ENCODE assay signal across 8 cellular contexts in genomic region chrX:68599256-68600152, GRCh38. TPM values are rescaled to one million over a fixed set of nuclear protein-coding genes. Genes with fewer than 3 reads are reported as not detected.
DNase-seq lines count a peak whose midpoint lies in the region; ATAC-seq and TF ChIP-seq lines count a peak whose summit lies in the region.

No MANE protein-coding gene starts in this region.

- DNase-seq in Caco-2 (no peak), HT1080 (ENCODE audit: low read depth) (peak; percentile 11), brain microvascular endothelial cell (peak; percentile 22), mucosa of descending colon (peak in 1 of 3 donors; percentile 7), mesenteric fat pad (ENCODE audit: low spot score) (no peak)
- no peak for DNase-seq in activated CD8-positive, alpha-beta memory T cell treated with anti-CD3 and anti-CD28 coated beads, Interleukin-2, amount 10 ng/mL, durations not matched to agents 7 days and 5 days
- no peak for DNase-seq in CD4-positive, alpha-beta memory T cell

- H3K4me3 ChIP-seq in Caco-2 (ENCODE audit: low read depth, low read length) (no peak overlapping the region), brain microvascular endothelial cell (ENCODE audit: low read depth, low read length) (no peak overlapping the region), mucosa of descending colon (no peak overlapping the region)
- no peak overlapping the region for H3K4me3 ChIP-seq in CD4-positive, alpha-beta memory T cell (ENCODE audit: low read length in 2 of 2)

- H3K4me3 Mint-ChIP-seq in Caco-2 (ENCODE audit: unreplicated experiment) = no peak overlapping the region
- H3K4me3 Mint-ChIP-seq in activated CD8-positive, alpha-beta memory T cell treated with anti-CD3 and anti-CD28 coated beads, Interleukin-2, amount 10 ng/mL, durations not matched to agents 7 days and 5 days = no peak overlapping the region
- H3K4me3 Mint-ChIP-seq in stimulated activated memory B cell treated with anti-CD40 and anti-IgM and Interleukin-4, amounts not matched to agents 10 μg/mL and 1 μg/mL and 100 μg/mL, for 72 hours = no peak overlapping the region
- H3K4me3 Mint-ChIP-seq in CD4-positive, alpha-beta memory T cell = no peak overlapping the region

- H3K27me3 Mint-ChIP-seq in Caco-2 (ENCODE audit: insufficient read depth, unreplicated experiment) = no peaks in the 10 kb centered on the region
- no peaks in the 10 kb centered on the region for H3K27me3 Mint-ChIP-seq in activated CD8-positive, alpha-beta memory T cell treated with anti-CD3 and anti-CD28 coated beads, Interleukin-2, amount 10 ng/mL, durations not matched to agents 7 days and 5 days
- H3K27me3 Mint-ChIP-seq in stimulated activated memory B cell treated with anti-CD40 and anti-IgM and Interleukin-4, amounts not matched to agents 10 μg/mL and 1 μg/mL and 100 μg/mL, for 72 hours = no peaks in the 10 kb centered on the region
- H3K27me3 Mint-ChIP-seq in CD4-positive, alpha-beta memory T cell = no peaks in the 10 kb centered on the region

- intact Hi-C loops in Caco-2 (cut with micrococcal nuclease; ENCODE audit: unreplicated experiment) (no loop called here), mucosa of descending colon (cut with DNase I, micrococcal nuclease) (no loop called here)
- intact Hi-C loops in CD4-positive, alpha-beta memory T cell (cut with micrococcal nuclease) = no loop called here

- no peak overlapping the region for H3K27ac ChIP-seq in brain microvascular endothelial cell
- H3K27ac ChIP-seq in CD4-positive, alpha-beta memory T cell (ENCODE audit: low read depth, low read length) = no peak overlapping the region

- TF ChIP-seq CTCF in Caco-2 (IDR thresholded peaks at IDR 0.05; ENCODE audit: insufficient read depth in 1 of 2, low read depth in 1 of 2, low read length in 1 of 2, severe bottlenecking in 1 of 2, unreplicated experiment in 1 of 2) (peak; percentile 27 to 37), brain microvascular endothelial cell (IDR thresholded peaks at IDR 0.05; ENCODE audit: low read depth, low read length, missing control alignments) (peak; percentile 74), mucosa of descending colon (IDR thresholded peaks at IDR 0.05) (peak; percentile 11)

- no peaks in the 10 kb centered on the region for H3K36me3 ChIP-seq in Caco-2 (ENCODE audit: control insufficient read depth, insufficient read depth, low read length)
- no peaks in the 10 kb centered on the region for H3K36me3 ChIP-seq in brain microvascular endothelial cell (replicated peaks)
- no peaks in the 10 kb centered on the region for H3K36me3 ChIP-seq in mucosa of descending colon (ENCODE audit: low read depth)
- no peaks in the 10 kb centered on the region for H3K36me3 ChIP-seq in CD4-positive, alpha-beta memory T cell (ENCODE audit: insufficient read depth, low read length)

- POLR2A ChIA-PET in Caco-2 (lab: Charles Lee) = no interaction called here
- POLR2A ChIA-PET in CD4-positive, alpha-beta memory T cell (lab: Charles Lee; ENCODE audit: partially characterized antibody) = no interaction called here

- H3K4me1 ChIP-seq in Caco-2 = no peaks in the 10 kb centered on the region
- no peaks in the 10 kb centered on the region for H3K4me1 ChIP-seq in mucosa of descending colon (ENCODE audit: low read depth)
- no peaks in the 10 kb centered on the region for H3K4me1 ChIP-seq in CD4-positive, alpha-beta memory T cell (ENCODE audit: insufficient read depth, low read length)

- H3K27me3 ChIP-seq in Caco-2 (replicated peaks; ENCODE audit: control insufficient read depth, insufficient read depth, low read length) = no peaks in the 10 kb centered on the region
- no peaks in the 10 kb centered on the region for H3K27me3 ChIP-seq in brain microvascular endothelial cell (replicated peaks)
- no peaks in the 10 kb centered on the region for H3K27me3 ChIP-seq in CD4-positive, alpha-beta memory T cell (ENCODE audit: insufficient read depth, low read length)

- BruUV-seq in Caco-2 (replicated peaks; lab: Mats Ljungman, UMichigan) = no TSS peak

- no peaks in the 10 kb centered on the region for H3K36me3 Mint-ChIP-seq in Caco-2 (ENCODE audit: insufficient read depth, unreplicated experiment)
- no peaks in the 10 kb centered on the region for H3K36me3 Mint-ChIP-seq in activated CD8-positive, alpha-beta memory T cell treated with anti-CD3 and anti-CD28 coated beads, Interleukin-2, amount 10 ng/mL, durations not matched to agents 7 days and 5 days
- no peaks in the 10 kb centered on the region for H3K36me3 Mint-ChIP-seq in stimulated activated memory B cell treated with anti-CD40 and anti-IgM and Interleukin-4, amounts not matched to agents 10 μg/mL and 1 μg/mL and 100 μg/mL, for 72 hours
- H3K36me3 Mint-ChIP-seq in CD4-positive, alpha-beta memory T cell = peaks cover 0 to 2% of the 10 kb centered on the region in 2 donors

- CTCF ChIA-PET in Caco-2 (lab: Charles Lee) = interaction anchor here (0.7 kb wide), 1 partner anchor 48 kb away, joined by 4 read pairs; the partner anchor contains the start of gene STARD8
- CTCF ChIA-PET in activated CD8-positive, alpha-beta memory T cell treated with anti-CD3 and anti-CD28 coated beads, Interleukin-2, amount 10 ng/mL, durations not matched to agents 7 days and 5 days (lab: Charles Lee) = interaction anchor here (0.6 kb wide), 1 partner anchor 621 kb away, joined by 3 read pairs; no protein-coding TSS in a partner anchor
- CTCF ChIA-PET in CD4-positive, alpha-beta memory T cell (lab: Charles Lee; ENCODE audit: partially characterized antibody) = no interaction called here

- H3K27ac Mint-ChIP-seq in Caco-2 (ENCODE audit: unreplicated experiment) = no peak overlapping the region
- H3K27ac Mint-ChIP-seq in activated CD8-positive, alpha-beta memory T cell treated with anti-CD3 and anti-CD28 coated beads, Interleukin-2, amount 10 ng/mL, durations not matched to agents 7 days and 5 days = no peak overlapping the region
- no peak overlapping the region for H3K27ac Mint-ChIP-seq in stimulated activated memory B cell treated with anti-CD40 and anti-IgM and Interleukin-4, amounts not matched to agents 10 μg/mL and 1 μg/mL and 100 μg/mL, for 72 hours
- H3K27ac Mint-ChIP-seq in CD4-positive, alpha-beta memory T cell = no peak overlapping the region

- H3K9me3 ChIP-seq in Caco-2 (no peaks in the 10 kb centered on the region), mucosa of descending colon (peaks cover 4% of the 10 kb centered on the region)
- H3K9me3 ChIP-seq in CD4-positive, alpha-beta memory T cell (ENCODE audit: control insufficient read depth in 1 of 2, low read length in 2 of 2) = no peaks in the 10 kb centered on the region

- H3K9me3 Mint-ChIP-seq in Caco-2 (ENCODE audit: unreplicated experiment) = peaks cover 4% of the 10 kb centered on the region
- H3K9me3 Mint-ChIP-seq in activated CD8-positive, alpha-beta memory T cell treated with anti-CD3 and anti-CD28 coated beads, Interleukin-2, amount 10 ng/mL, durations not matched to agents 7 days and 5 days (ENCODE audit: low read depth) = no peaks in the 10 kb centered on the region
- peaks cover 14% of the 10 kb centered on the region for H3K9me3 Mint-ChIP-seq in stimulated activated memory B cell treated with anti-CD40 and anti-IgM and Interleukin-4, amounts not matched to agents 10 μg/mL and 1 μg/mL and 100 μg/mL, for 72 hours
- H3K9me3 Mint-ChIP-seq in CD4-positive, alpha-beta memory T cell = peaks cover 0 to 60% (median 39%) of the 10 kb centered on the region in 8 donors

- in situ Hi-C loops in brain microvascular endothelial cell (cut with HindIII; ENCODE audit: low pct_ligation_motif_present, low sequenced_read_pairs) = no loop called here

- ATAC-seq in mucosa of descending colon = no peak
- ATAC-seq in activated CD8-positive, alpha-beta memory T cell treated with anti-CD3 and anti-CD28 coated beads, Interleukin-2, amount 10 ng/mL, durations not matched to agents 7 days and 5 days = no peak
- no peak for ATAC-seq in stimulated activated memory B cell treated with anti-CD40 and anti-IgM and Interleukin-4, amounts not matched to agents 10 μg/mL and 1 μg/mL and 100 μg/mL, for 72 hours

- no peaks in the 10 kb centered on the region for H3K4me1 Mint-ChIP-seq in Caco-2 (ENCODE audit: low read depth, unreplicated experiment)
- no peaks in the 10 kb centered on the region for H3K4me1 Mint-ChIP-seq in activated CD8-positive, alpha-beta memory T cell treated with anti-CD3 and anti-CD28 coated beads, Interleukin-2, amount 10 ng/mL, durations not matched to agents 7 days and 5 days
- H3K4me1 Mint-ChIP-seq in stimulated activated memory B cell treated with anti-CD40 and anti-IgM and Interleukin-4, amounts not matched to agents 10 μg/mL and 1 μg/mL and 100 μg/mL, for 72 hours = no peaks in the 10 kb centered on the region
- no peaks in the 10 kb centered on the region for H3K4me1 Mint-ChIP-seq in CD4-positive, alpha-beta memory T cell

RNA-seq across cellular contexts. Expression of gene STARD8, which starts 48.0 kb away (rescaled TPM):
- total RNA-seq in Caco-2 (2022) (not detected in 2 replicates), mucosa of descending colon (1 to 10 TPM; 1.2 to 5.5 (median 4.5) TPM), mesenteric fat pad (21.9 TPM)
- 7.1 and 7.4 TPM in 2 replicates for total RNA-seq in HT1080 (2014; rRNA removed; shearing (Covaris generic))
- 4.7 and 4.9 TPM in 2 replicates for polyA plus RNA-seq in HT1080 (2015; cell fraction: cytosol; rRNA removed)
- polyA plus RNA-seq in HT1080 (2015; cell fraction: nucleus; rRNA removed) = 8.3 and 9.6 TPM in 2 replicates
- 1 to 10 TPM in 1 of 2 experiments, under 1 TPM in 1; 0.64 to 2.3 TPM for total RNA-seq in activated CD8-positive, alpha-beta memory T cell treated with anti-CD3 and anti-CD28 coated beads, Interleukin-2, amount 10 ng/mL, durations not matched to agents 7 days and 5 days
- under 1 TPM; 0.47 to 0.86 TPM for total RNA-seq in CD4-positive, alpha-beta memory T cell
- under 1 TPM in 1 of 2 donors, not detected in 1; 0.14 TPM for polyA plus RNA-seq in CD4-positive, alpha-beta memory T cell

Comparison
In these comparisons a context has a peak if more than half of its experiments do, and no peak if none do; other contexts are left out.
1. DNase-seq: peak in HT1080 (single experiment) and brain microvascular endothelial cell (single experiment); none in Caco-2 (0 of 2), activated CD8-positive, alpha-beta memory T cell treated with anti-CD3 and anti-CD28 coated beads, Interleukin-2, amount 10 ng/mL, durations not matched to agents 7 days and 5 days (single experiment), mesenteric fat pad (single experiment) and CD4-positive, alpha-beta memory T cell (0 of 5).
2. CTCF ChIP-seq: peak in every context shown above with its lines; median percentile 74 in brain microvascular endothelial cell; 32 in Caco-2; 11 in mucosa of descending colon.